Comparison of ENCODE assay signal across 8 cellular contexts in the genomic region with DNA sequence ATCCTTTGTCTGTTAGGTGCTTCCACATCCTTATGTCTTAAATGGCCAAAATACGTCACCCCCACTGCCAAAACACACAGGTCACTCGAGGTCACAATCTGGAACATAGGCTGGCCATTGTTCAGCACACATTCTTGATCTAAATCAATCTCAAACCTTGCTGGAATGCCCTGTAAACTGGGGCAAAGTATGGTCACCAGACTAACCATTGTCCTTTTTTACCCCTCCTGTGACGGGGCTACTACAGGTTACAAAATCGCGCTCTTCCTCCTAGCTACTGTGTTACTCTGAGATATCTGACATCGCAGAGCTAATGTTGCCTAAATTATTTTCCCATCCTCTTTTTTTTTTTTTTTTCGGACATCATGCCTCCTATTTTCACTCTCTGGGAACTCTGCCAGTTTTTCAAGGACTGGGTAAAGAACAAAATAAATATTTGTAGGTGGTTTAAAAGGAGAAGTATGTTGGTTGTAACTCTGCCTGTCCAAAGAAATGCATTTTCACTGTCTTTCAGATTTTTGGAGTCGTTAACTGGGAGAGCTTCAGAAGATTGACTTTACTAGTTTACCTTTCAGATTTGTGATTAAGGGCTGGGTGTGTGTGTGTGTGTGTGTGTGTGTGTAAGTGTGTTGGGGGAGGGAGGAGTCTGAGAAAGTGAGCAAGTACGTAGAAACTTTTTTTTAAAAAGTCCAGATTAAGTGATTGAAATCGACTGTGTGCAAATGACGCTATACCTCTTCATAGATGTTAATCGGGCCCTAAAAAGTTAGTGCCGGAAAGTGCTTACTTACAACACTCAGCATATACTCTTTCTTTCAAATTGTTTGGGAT. TPM values are rescaled to one million over a fixed set of nuclear protein-coding genes. Genes with fewer than 3 reads are reported as not detected.
DNase-seq lines count a peak whose midpoint lies in the region; TF ChIP-seq lines count a peak whose summit lies in the region.

No MANE protein-coding gene starts in this region.

- no peaks in the 10 kb centered on the region for H3K36me3 Mint-ChIP-seq in activated T-cell treated with anti-CD3 and anti-CD28 coated beads, Interleukin-2, amount 50 U/mL, for 24 hours (ENCODE audit: low read depth)
- H3K36me3 Mint-ChIP-seq in type B pancreatic cell: peaks cover 6% of the 10 kb centered on the region

- peak overlapping the region; percentile 72 for H3K4me3 Mint-ChIP-seq in activated T-cell treated with anti-CD3 and anti-CD28 coated beads, Interleukin-2, amount 50 U/mL, for 24 hours
- H3K4me3 Mint-ChIP-seq in type B pancreatic cell: peak overlapping the region; percentile 96

- peaks cover 68% of the 10 kb centered on the region for H3K27me3 Mint-ChIP-seq in activated T-cell treated with anti-CD3 and anti-CD28 coated beads, Interleukin-2, amount 50 U/mL, for 24 hours
- no peaks in the 10 kb centered on the region for H3K27me3 Mint-ChIP-seq in type B pancreatic cell

- peaks cover 33% of the 10 kb centered on the region for H3K4me1 Mint-ChIP-seq in activated T-cell treated with anti-CD3 and anti-CD28 coated beads, Interleukin-2, amount 50 U/mL, for 24 hours (ENCODE audit: low read depth)
- H3K4me1 Mint-ChIP-seq in type B pancreatic cell (ENCODE audit: unreplicated experiment): peaks cover 68% of the 10 kb centered on the region

- DNase-seq in activated T-cell treated with anti-CD3 and anti-CD28 coated beads, Interleukin-2, amount 50 U/mL, for 24 hours: no peak
- DNase-seq in activated T-cell treated with anti-CD3 and anti-CD28 coated beads, Interleukin-2, amount 50 U/mL, for 1 hour: no peak
- DNase-seq in cardiac fibroblast (ENCODE audit: low read depth in 2 of 2): peak; percentile 56 to 81
- peak; percentile 10 to 88 for DNase-seq in lung microvascular endothelial cell (ENCODE audit: low read depth in 2 of 2)
- no peak for DNase-seq in type B pancreatic cell (ENCODE audit: extremely low spot score, unreplicated experiment)
- no peak for DNase-seq in AG20443 (ENCODE audit: low spot score)
- no peak for DNase-seq in globus pallidus (ENCODE audit: low spot score)
- DNase-seq in CD1c-positive myeloid dendritic cell (ENCODE audit: extremely low spot score): no peak

- peaks cover 5% of the 10 kb centered on the region for H3K9me3 Mint-ChIP-seq in activated T-cell treated with anti-CD3 and anti-CD28 coated beads, Interleukin-2, amount 50 U/mL, for 24 hours
- H3K9me3 Mint-ChIP-seq in type B pancreatic cell: no peaks in the 10 kb centered on the region

- TF ChIP-seq CTCF in cardiac fibroblast (IDR thresholded peaks at IDR 0.05; ENCODE audit: low read depth, low read length) (no peak), type B pancreatic cell (conservative IDR thresholded peaks at IDR 0.05) (no peak)

- H3K27ac Mint-ChIP-seq in activated T-cell treated with anti-CD3 and anti-CD28 coated beads, Interleukin-2, amount 50 U/mL, for 24 hours: no peak overlapping the region
- peak overlapping the region; percentile 91 for H3K27ac Mint-ChIP-seq in type B pancreatic cell

- H3K4me3 ChIP-seq in cardiac fibroblast (replicated peaks in 1 of 2; ENCODE audit: low read depth in 2 of 2, low read length in 2 of 2): peak overlapping the region in 1 of 2 donors; percentile 57

RNA-seq across cellular contexts. Expression of a gene that starts 0.9 kb away (rescaled TPM):
- total RNA-seq in lung microvascular endothelial cell: 2.8 and 8.5 TPM in 2 replicates
- 73.2 and 99.0 TPM in 2 replicates for total RNA-seq in type B pancreatic cell (ENCODE audit: low replicate concordance)

Comparison
In these comparisons a context has a peak if more than half of its experiments do, and no peak if none do; other contexts are left out.
1. DNase-seq: peak in cardiac fibroblast (2 of 2) and lung microvascular endothelial cell (2 of 2); none in activated T-cell treated with anti-CD3 and anti-CD28 coated beads, Interleukin-2, amount 50 U/mL, for 24 hours (single experiment), activated T-cell treated with anti-CD3 and anti-CD28 coated beads, Interleukin-2, amount 50 U/mL, for 1 hour (single experiment), type B pancreatic cell (single experiment), AG20443 (single experiment), globus pallidus (single experiment) and CD1c-positive myeloid dendritic cell (single experiment).